In genomic region chr19:45883586-45883880, GRCh38 we compare ENCODE assay signal across 11 cellular contexts. TPM values are rescaled to one million over a fixed set of nuclear protein-coding genes. Genes with fewer than 3 reads are reported as not detected.
A peak's percentile ranks its signal among the peaks of the same experiment; 100 is the strongest.
DNase-seq lines count a peak whose midpoint lies in the region; ATAC-seq, FAIRE-seq and TF ChIP-seq lines count a peak whose summit lies in the region.
"Had no signal": no experiment of that assay in that cellular context is flagged by ENCODE, and none has a peak within 500 bp of the region (broad histone marks: within the 10 kb centered on the region; RNA-seq: fewer than 3 reads in every experiment).

No MANE protein-coding gene starts in this region.

- no peak overlapping the region for H3K9ac ChIP-seq in BLaER1
- H3K9ac ChIP-seq in Karpas-422 (ENCODE audit: low read length) = no peak overlapping the region
- H3K9ac ChIP-seq in GM12878 (ENCODE audit: control insufficient read depth, insufficient read depth, low read length) = no peak overlapping the region

- CTCF ChIA-PET in GM12878 (lab: Yijun Ruan, JAX) = interaction anchor here (2.1 to 9.1 kb wide), 3 partner anchors 20 to 145 kb away, joined by 6 to 194 read pairs (median 28); partner anchors contain the start of genes FOXA3 and SYMPK
- CTCF ChIA-PET in naive thymus-derived CD4-positive, alpha-beta T cell (lab: Charles Lee) = interaction anchor here (1.5 to 2.8 kb wide), 4 partner anchors 9 to 114 kb away, joined by 3 to 12 read pairs (median 4); no protein-coding TSS in a partner anchor

- BruUV-seq in GM12878 (replicated peaks; lab: Mats Ljungman, UMichigan) = no TSS peak

- peaks cover 0 to 4% (median 0%) of the 10 kb centered on the region in 11 donors for H3K9me3 Mint-ChIP-seq in naive thymus-derived CD4-positive, alpha-beta T cell

- peaks cover 0 to 6% (median 5%) of the 10 kb centered on the region in 5 donors for H3K36me3 Mint-ChIP-seq in naive thymus-derived CD4-positive, alpha-beta T cell

- peak overlapping the region; percentile 76 to 88 (median 82) for H3K4me3 Mint-ChIP-seq in naive thymus-derived CD4-positive, alpha-beta T cell

- H3K9me3 ChIP-seq in BLaER1 (no peaks in the 10 kb centered on the region), Karpas-422 (ENCODE audit: low read length) (no peaks in the 10 kb centered on the region), GM12878 (replicated peaks; ENCODE audit: control insufficient read depth, insufficient read depth, low read length) (no peaks in the 10 kb centered on the region)
- H3K9me3 ChIP-seq in naive thymus-derived CD4-positive, alpha-beta T cell (ENCODE audit: control insufficient read depth in 2 of 3, low read length in 3 of 3) = no peaks in the 10 kb centered on the region
- H3K9me3 ChIP-seq: prostate gland had no signal

- H3K27me3 Mint-ChIP-seq in naive thymus-derived CD4-positive, alpha-beta T cell = peaks cover 0 to 6% (median 3%) of the 10 kb centered on the region in 5 donors

- ATAC-seq in GM12878 (no peak), GM19455 (IDR thresholded peaks at IDR 0.05; ENCODE audit: unreplicated experiment) (no peak), GM19023 (IDR thresholded peaks at IDR 0.05; ENCODE audit: unreplicated experiment) (no peak)
- ATAC-seq in naive thymus-derived CD4-positive, alpha-beta T cell = no peak

- H3K79me2 ChIP-seq in Karpas-422 (ENCODE audit: low read length) = peaks cover 18% of the 10 kb centered on the region
- H3K79me2 ChIP-seq in GM12878 (ENCODE audit: control insufficient read depth, insufficient read depth, low read length) = peaks cover 10% of the 10 kb centered on the region

- POLR2A ChIA-PET in GM12878 (lab: Charles Lee) = interaction anchor here (0.5 to 9.0 kb wide), 3 partner anchors 20 to 193 kb away, joined by 3 to 178 read pairs (median 4); partner anchors contain the start of genes FOXA3 and SYMPK
- POLR2A ChIA-PET in naive thymus-derived CD4-positive, alpha-beta T cell (lab: Charles Lee) = no interaction called here

- SMC1A ChIA-PET in GM12878 (lab: Charles Lee; ENCODE audit: uncharacterized antibody, unreplicated experiment) = interaction anchor here (3.3 to 6.0 kb wide), 2 partner anchors 16 to 66 kb away, joined by 9 to 98 read pairs; partner anchors contain the start of genes FOXA3 and SYMPK

- TF ChIP-seq POLR2A in GM12878 (IDR thresholded peaks at IDR 0.05; ENCODE audit: low read depth, low read length) = no peak

- H4K20me1 ChIP-seq in BLaER1 (peaks cover 41% of the 10 kb centered on the region), Karpas-422 (ENCODE audit: insufficient read depth, low read depth, low read length) (peaks cover 21% of the 10 kb centered on the region; the same call in 1 of the 2 replicates), GM12878 (ENCODE audit: control insufficient read depth, insufficient read depth) (no peaks in the 10 kb centered on the region)

- peak overlapping the region; percentile 89 for H3K4me3 ChIP-seq in BLaER1
- no peak overlapping the region; the same call in 1 of the 2 replicates for H3K4me3 ChIP-seq in Karpas-422 (ENCODE audit: low read length)
- H3K4me3 ChIP-seq in GM12878 = 0 out of 2 replicates have a peak overlapping the region, but pooled peaks have one; percentile 49
- no peak overlapping the region for H3K4me3 ChIP-seq in naive thymus-derived CD4-positive, alpha-beta T cell (ENCODE audit: low read length)

- no peak overlapping the region for H3K27ac ChIP-seq in BLaER1
- H3K27ac ChIP-seq in Karpas-422 (ENCODE audit: low read length) = no peak overlapping the region
- no peak overlapping the region for H3K27ac ChIP-seq in GM12878 (ENCODE audit: control insufficient read depth, insufficient read depth)
- H3K27ac ChIP-seq in naive thymus-derived CD4-positive, alpha-beta T cell (ENCODE audit: low read depth, low read length) = peak overlapping the region; percentile 34

- no peak for FAIRE-seq in GM12878 (lab: Jason Lieb, UNC)
- FAIRE-seq: colon had no signal

- DNase-seq in Karpas-422 (no peak), GM12878 (ENCODE audit: low read depth, low spot score) (no peak), G401 (ENCODE audit: low spot score) (no peak), NCI-H774 (lab: John Stamatoyannopoulos, UW) (no peak)
- DNase-seq in naive thymus-derived CD4-positive, alpha-beta T cell = no peak
- DNase-seq: DMS79 treated with DMSO at 0.1 percent for 48 hours had no signal

- peaks cover 18 to 39% (median 24%) of the 10 kb centered on the region in 7 donors for H3K4me1 Mint-ChIP-seq in naive thymus-derived CD4-positive, alpha-beta T cell

- H3K4me1 ChIP-seq in BLaER1 (peaks cover 68% of the 10 kb centered on the region), Karpas-422 (ENCODE audit: low read length) (peaks cover 35% of the 10 kb centered on the region), GM12878 (ENCODE audit: control insufficient read depth, insufficient read depth, low read length) (peaks cover 26% of the 10 kb centered on the region)
- H3K4me1 ChIP-seq in naive thymus-derived CD4-positive, alpha-beta T cell (ENCODE audit: control insufficient read depth in 2 of 2, insufficient read depth in 2 of 2, low read length in 2 of 2) = peaks cover 15 to 34% of the 10 kb centered on the region in 2 donors

- no peak for TF ChIP-seq EP300 in GM12878 (IDR thresholded peaks at IDR 0.05; ENCODE audit: borderline replicate concordance in 1 of 2, control insufficient read depth in 1 of 2, low read depth in 2 of 2, low read length in 2 of 2)

- intact Hi-C loops in GM12878 (cut with micrococcal nuclease; ENCODE audit: unreplicated experiment) = loop anchor here (1.0 kb wide), 1 partner anchor 66 kb away; no protein-coding TSS in a partner anchor
- intact Hi-C loops in naive thymus-derived CD4-positive, alpha-beta T cell (cut with micrococcal nuclease) = loop anchor here (1.0 to 10.0 kb wide), 5 partner anchors 66 to 1601 kb away; partner anchors contain the start of gene KPTN (in 1 of the 2)

- H3K36me3 ChIP-seq in BLaER1 (peaks cover 14% of the 10 kb centered on the region), Karpas-422 (ENCODE audit: insufficient read depth, low read length) (no peaks in the 10 kb centered on the region; the same call in 1 of the 2 replicates), GM12878 (ENCODE audit: control insufficient read depth in 2 of 2, insufficient read depth in 2 of 2, low read length in 1 of 2) (peaks cover 0 to 1% of the 10 kb centered on the region in 2 experiments; a peak in 1 of 4 replicates)
- H3K36me3 ChIP-seq in naive thymus-derived CD4-positive, alpha-beta T cell (ENCODE audit: control insufficient read depth in 2 of 3, insufficient read depth in 3 of 3, low read length in 3 of 3) = no peaks in the 10 kb centered on the region
- H3K36me3 ChIP-seq: prostate gland had no signal

- H3K27me3 ChIP-seq in BLaER1 (no peaks in the 10 kb centered on the region), Karpas-422 (ENCODE audit: low read length) (no peaks in the 10 kb centered on the region), GM12878 (replicated peaks in 1 of 2; ENCODE audit: control insufficient read depth in 2 of 2, insufficient read depth in 2 of 2, low read length in 1 of 2) (no peaks in the 10 kb centered on the region)
- no peaks in the 10 kb centered on the region for H3K27me3 ChIP-seq in naive thymus-derived CD4-positive, alpha-beta T cell (ENCODE audit: control insufficient read depth in 2 of 2, insufficient read depth in 2 of 2, low read length in 2 of 2)

- H3K4me2 ChIP-seq in BLaER1 = peak overlapping the region; percentile 98
- H3K4me2 ChIP-seq in Karpas-422 (ENCODE audit: low read depth, low read length, poor library complexity, severe bottlenecking) = peak overlapping the region; percentile 26
- H3K4me2 ChIP-seq in GM12878 (ENCODE audit: control insufficient read depth, insufficient read depth) = 0 out of 2 replicates have a peak overlapping the region, but pooled peaks have one; percentile 2

- in situ Hi-C loops in GM12878 (cut with MboI) = no loop called here
- in situ Hi-C loops in G401 (cut with HindIII; ENCODE audit: low sequenced_read_pairs) = no loop called here

- no peaks in the 10 kb centered on the region for H3K9me2 ChIP-seq in Karpas-422 (replicated peaks; ENCODE audit: insufficient read depth, low read length)

- RAD21 ChIA-PET in GM12878 (lab: Charles Lee; ENCODE audit: unreplicated experiment) = interaction anchor here (2.6 to 7.6 kb wide), 2 partner anchors 19 to 114 kb away, joined by 9 to 159 read pairs; partner anchors contain the start of genes FOXA3, SIX5 and SYMPK

- 3% methylated on average over 5 of the region's 5 CpGs for WGBS in GM12878 (ENCODE audit: insufficient coverage, insufficient replicate concordance, low lambda C conversion rate, missing lambda C conversion rate)

- no peak overlapping the region for H2AFZ ChIP-seq in Karpas-422 (ENCODE audit: low read length)
- no peak overlapping the region for H2AFZ ChIP-seq in GM12878 (ENCODE audit: control insufficient read depth, low read depth, low read length)

- peak overlapping the region; percentile 6 to 94 (median 75) for H3K27ac Mint-ChIP-seq in naive thymus-derived CD4-positive, alpha-beta T cell

- no peak for TF ChIP-seq RAD21 in GM12878 (IDR thresholded peaks at IDR 0.05; ENCODE audit: insufficient read depth, low read depth, low read length)

- no peak for TF ChIP-seq CTCF in GM12878 (IDR thresholded peaks at IDR 0.05 in 2 of 3, conservative IDR thresholded peaks at IDR 0.05 in 1 of 3; ENCODE audit: control insufficient read depth in 2 of 3, extremely low read depth in 1 of 3, insufficient read depth in 1 of 3, low read depth in 3 of 3, low read length in 3 of 3)

RNA-seq across cellular contexts. Expression of gene IRF2BP1, which starts 2.4 kb away (rescaled TPM):
- 21.1 and 65.1 TPM in 2 replicates for total RNA-seq in Karpas-422 (2014; rRNA removed; shearing (Covaris generic); ENCODE audit: low replicate concordance)
- 15.6 and 16.9 TPM in 2 replicates for total RNA-seq in GM12878 (2013; cell fraction: nucleolus; rRNA removed)
- total RNA-seq in GM12878 (2014; rRNA removed) = 15.4 and 19.9 TPM in 2 replicates
- total RNA-seq in GM12878 (2014; rRNA removed; fragmentation: Illumina TruSeq; extraction: Trizol) = 2.1 and 3.0 TPM in 2 replicates
- total RNA-seq in GM12878 (2021) = 23.1 and 24.4 TPM in 2 replicates
- 2.0 TPM for polyA plus RNA-seq in GM12878 (2011; ENCODE audit: low read depth)
- 0.76 and 1.9 TPM in 2 replicates for polyA plus RNA-seq in GM12878 (2011; rRNA removed)
- polyA plus RNA-seq in GM12878 (2011; cell fraction: cytosol; rRNA removed) = 3.1 and 6.3 TPM in 2 replicates
- polyA plus RNA-seq in GM12878 (2011; cell fraction: nucleus; rRNA removed) = 8.8 and 10.9 TPM in 2 replicates
- polyA plus RNA-seq in GM12878 (2012) = 5.4 and 7.5 TPM in 2 replicates
- polyA plus RNA-seq in GM12878 (2014; fragmentation: Illumina TruSeq; extraction: Trizol) = 0.30 and 2.0 TPM in 2 replicates
- polyA plus RNA-seq in GM12878 (2014; fragmentation: Nextera tagmentation; extraction: Ambion mirVana) = under 1 TPM; 0.31 to 0.69 TPM
- polyA plus RNA-seq in GM12878 (2014; rRNA removed) = 12.5 and 14.5 TPM in 2 replicates
- 1 to 10 TPM; 5.8 to 7.9 TPM for polyA plus RNA-seq in GM12878 (2016; fragmentation: Nextera tagmentation; extraction: Ambion mirVana)
- polyA minus RNA-seq in GM12878 (2011; rRNA and poly(A)+ RNA removed) = 2.2 and 5.3 TPM in 2 replicates
- 5.0 and 5.5 TPM in 2 replicates for polyA minus RNA-seq in GM12878 (2011; cell fraction: cytosol; rRNA and poly(A)+ RNA removed)
- 10.6 and 15.7 TPM in 2 replicates for polyA minus RNA-seq in GM12878 (2011; cell fraction: nucleus; rRNA and poly(A)+ RNA removed)
- 10 to 100 TPM; 16.4 to 38.7 (median 26.5) TPM for total RNA-seq in naive thymus-derived CD4-positive, alpha-beta T cell
- 10 to 100 TPM in 1 of 2 donors, 1 to 10 TPM in 1; 6.2 to 11.6 TPM for polyA plus RNA-seq in naive thymus-derived CD4-positive, alpha-beta T cell
- 38.3 and 43.4 TPM in 2 replicates for total RNA-seq in G401 (2014; rRNA removed; shearing (Covaris generic))

RNA-seq across cellular contexts. Expression of gene MYPOP, which starts 18.9 kb away (rescaled TPM):
- 5.3 and 6.8 TPM in 2 replicates for total RNA-seq in Karpas-422 (2014; rRNA removed; shearing (Covaris generic); ENCODE audit: low replicate concordance)
- 4.3 and 5.0 TPM in 2 replicates for total RNA-seq in GM12878 (2013; cell fraction: nucleolus; rRNA removed)
- total RNA-seq in GM12878 (2014; rRNA removed) (1.7 and 2.1 TPM in 2 replicates), GM12878 (2014; rRNA removed; fragmentation: Illumina TruSeq; extraction: Trizol) (1.1 and 1.2 TPM in 2 replicates), GM12878 (2021) (9.4 TPM in 2 replicates)
- polyA plus RNA-seq in GM12878 (2011; ENCODE audit: low read depth) = 0.52 TPM
- polyA plus RNA-seq in GM12878 (2011; rRNA removed) (0.52 and 1.1 TPM in 2 replicates), GM12878 (2014; fragmentation: Illumina TruSeq; extraction: Trizol) (0.92 and 2.3 TPM in 2 replicates), GM12878 (2014; fragmentation: Nextera tagmentation; extraction: Ambion mirVana) (1 to 10 TPM in 1 of 2 experiments, under 1 TPM in 1; 0.47 to 1.7 TPM), GM12878 (2014; rRNA removed) (4.6 and 5.8 TPM in 2 replicates), GM12878 (2016; fragmentation: Nextera tagmentation; extraction: Ambion mirVana) (1 to 10 TPM in 1 of 2 experiments, under 1 TPM in 1; 0.70 to 1.1 TPM)
- 2.0 and 2.4 TPM in 2 replicates for polyA plus RNA-seq in GM12878 (2011; cell fraction: cytosol; rRNA removed)
- 4.4 and 5.6 TPM in 2 replicates for polyA plus RNA-seq in GM12878 (2011; cell fraction: nucleus; rRNA removed)
- 3.8 and 4.8 TPM in 2 replicates for polyA plus RNA-seq in GM12878 (2012)
- polyA minus RNA-seq in GM12878 (2011; rRNA and poly(A)+ RNA removed) = 0.44 and 0.46 TPM in 2 replicates
- polyA minus RNA-seq in GM12878 (2011; cell fraction: cytosol; rRNA and poly(A)+ RNA removed) = 1.2 TPM in 2 replicates
- polyA minus RNA-seq in GM12878 (2011; cell fraction: nucleus; rRNA and poly(A)+ RNA removed) = 1.2 and 2.5 TPM in 2 replicates
- total RNA-seq in naive thymus-derived CD4-positive, alpha-beta T cell = 10 to 100 TPM in 3 of 5 experiments, 1 to 10 TPM in 2; 7.0 to 14.5 (median 11.2) TPM
- under 1 TPM; 0.15 to 0.40 TPM for polyA plus RNA-seq in naive thymus-derived CD4-positive, alpha-beta T cell
- total RNA-seq in G401 (2014; rRNA removed; shearing (Covaris generic)) = 0.12 and 1.9 TPM in 2 replicates

RNA-seq across cellular contexts. Expression of gene FOXA3, which starts 19.4 kb away (rescaled TPM):
- 0.69 TPM in 1 of 2 replicates, not detected in the other for total RNA-seq in Karpas-422 (2014; rRNA removed; shearing (Covaris generic); ENCODE audit: low replicate concordance)
- 0.44 TPM in 1 of 2 replicates, not detected in the other for total RNA-seq in GM12878 (2013; cell fraction: nucleolus; rRNA removed)
- total RNA-seq in GM12878 (2014; rRNA removed) (0.11 TPM in 2 replicates), GM12878 (2014; rRNA removed; fragmentation: Illumina TruSeq; extraction: Trizol) (0.09 TPM in 1 of 2 replicates, not detected in the other), GM12878 (2021) (0.31 TPM in 1 of 2 replicates, not detected in the other)
- polyA plus RNA-seq in GM12878 (2011; ENCODE audit: low read depth) = not detected
- polyA plus RNA-seq in GM12878 (2011; rRNA removed) (0.65 and 0.83 TPM in 2 replicates), GM12878 (2014; fragmentation: Illumina TruSeq; extraction: Trizol) (not detected in 2 replicates), GM12878 (2014; fragmentation: Nextera tagmentation; extraction: Ambion mirVana) (under 1 TPM in 1 of 2 experiments, not detected in 1; 0.04 TPM), GM12878 (2014; rRNA removed) (0.05 TPM in 2 replicates), GM12878 (2016; fragmentation: Nextera tagmentation; extraction: Ambion mirVana) (not detected)
- 0.60 and 1.1 TPM in 2 replicates for polyA plus RNA-seq in GM12878 (2011; cell fraction: cytosol; rRNA removed)
- 0.37 and 0.78 TPM in 2 replicates for polyA plus RNA-seq in GM12878 (2011; cell fraction: nucleus; rRNA removed)
- 0.18 TPM in 1 of 2 replicates, not detected in the other for polyA plus RNA-seq in GM12878 (2012)
- polyA minus RNA-seq in GM12878 (2011; rRNA and poly(A)+ RNA removed) = 0.51 and 0.93 TPM in 2 replicates
- 0.62 TPM in 1 of 2 replicates, not detected in the other for polyA minus RNA-seq in GM12878 (2011; cell fraction: cytosol; rRNA and poly(A)+ RNA removed)
- polyA minus RNA-seq in GM12878 (2011; cell fraction: nucleus; rRNA and poly(A)+ RNA removed) = 0.67 TPM in 1 of 2 replicates, not detected in the other
- total RNA-seq in naive thymus-derived CD4-positive, alpha-beta T cell = not detected
- polyA plus RNA-seq in naive thymus-derived CD4-positive, alpha-beta T cell = not detected
- 4.5 and 5.5 TPM in 2 replicates for total RNA-seq in G401 (2014; rRNA removed; shearing (Covaris generic))

RNA-seq across cellular contexts. Expression of gene SYMPK, which starts 20.6 kb away (rescaled TPM):
- 28.3 and 75.2 TPM in 2 replicates for total RNA-seq in Karpas-422 (2014; rRNA removed; shearing (Covaris generic); ENCODE audit: low replicate concordance)
- total RNA-seq in GM12878 (2013; cell fraction: nucleolus; rRNA removed) = 125 and 148 TPM in 2 replicates
- total RNA-seq in GM12878 (2014; rRNA removed) (41.3 and 51.1 TPM in 2 replicates), GM12878 (2014; rRNA removed; fragmentation: Illumina TruSeq; extraction: Trizol) (30.3 and 33.9 TPM in 2 replicates), GM12878 (2021) (107 and 109 TPM in 2 replicates)
- 39.2 TPM for polyA plus RNA-seq in GM12878 (2011; ENCODE audit: low read depth)
- polyA plus RNA-seq in GM12878 (2011; rRNA removed) (65.6 and 105 TPM in 2 replicates), GM12878 (2014; fragmentation: Illumina TruSeq; extraction: Trizol) (46.5 and 72.4 TPM in 2 replicates), GM12878 (2014; fragmentation: Nextera tagmentation; extraction: Ambion mirVana) (under 1 TPM; 0.49 to 0.79 TPM), GM12878 (2014; rRNA removed) (88.0 and 99.6 TPM in 2 replicates), GM12878 (2016; fragmentation: Nextera tagmentation; extraction: Ambion mirVana) (10 to 100 TPM; 30.4 to 30.8 TPM)
- 89.6 and 90.4 TPM in 2 replicates for polyA plus RNA-seq in GM12878 (2011; cell fraction: cytosol; rRNA removed)
- polyA plus RNA-seq in GM12878 (2011; cell fraction: nucleus; rRNA removed) = 259 and 261 TPM in 2 replicates
- polyA plus RNA-seq in GM12878 (2012) = 59.8 and 68.6 TPM in 2 replicates
- polyA minus RNA-seq in GM12878 (2011; rRNA and poly(A)+ RNA removed) = 126 and 141 TPM in 2 replicates
- 41.4 and 56.8 TPM in 2 replicates for polyA minus RNA-seq in GM12878 (2011; cell fraction: cytosol; rRNA and poly(A)+ RNA removed)
- 34.8 and 61.6 TPM in 2 replicates for polyA minus RNA-seq in GM12878 (2011; cell fraction: nucleus; rRNA and poly(A)+ RNA removed)
- total RNA-seq in naive thymus-derived CD4-positive, alpha-beta T cell = 100 to 1,000 TPM in 1 of 5 experiments, 10 to 100 TPM in 4; 81.3 to 110 (median 96.4) TPM
- polyA plus RNA-seq in naive thymus-derived CD4-positive, alpha-beta T cell = 10 to 100 TPM in 1 of 2 donors, 1 to 10 TPM in 1; 9.9 to 22.7 TPM
- total RNA-seq in G401 (2014; rRNA removed; shearing (Covaris generic)) = 131 and 136 TPM in 2 replicates

RNA-seq across cellular contexts. Expression of gene NANOS2, which starts 31.0 kb away (rescaled TPM):
- total RNA-seq in Karpas-422 (2014; rRNA removed; shearing (Covaris generic); ENCODE audit: low replicate concordance) = not detected in 2 replicates
- not detected in 2 replicates for total RNA-seq in GM12878 (2013; cell fraction: nucleolus; rRNA removed)
- total RNA-seq in GM12878 (2014; rRNA removed) = not detected in 2 replicates
- total RNA-seq in GM12878 (2014; rRNA removed; fragmentation: Illumina TruSeq; extraction: Trizol) = not detected in 2 replicates
- not detected in 2 replicates for total RNA-seq in GM12878 (2021)
- polyA plus RNA-seq in GM12878 (2011; ENCODE audit: low read depth) = not detected
- not detected in 2 replicates for polyA plus RNA-seq in GM12878 (2011; rRNA removed)
- polyA plus RNA-seq in GM12878 (2011; cell fraction: cytosol; rRNA removed) = not detected in 2 replicates
- not detected in 2 replicates for polyA plus RNA-seq in GM12878 (2011; cell fraction: nucleus; rRNA removed)
- not detected in 2 replicates for polyA plus RNA-seq in GM12878 (2012)
- not detected in 2 replicates for polyA plus RNA-seq in GM12878 (2014; fragmentation: Illumina TruSeq; extraction: Trizol)
- polyA plus RNA-seq in GM12878 (2014; fragmentation: Nextera tagmentation; extraction: Ambion mirVana) = not detected
- polyA plus RNA-seq in GM12878 (2014; rRNA removed) = 0.04 TPM in 1 of 2 replicates, not detected in the other
- polyA plus RNA-seq in GM12878 (2016; fragmentation: Nextera tagmentation; extraction: Ambion mirVana) = not detected
- polyA minus RNA-seq in GM12878 (2011; rRNA and poly(A)+ RNA removed) = not detected in 2 replicates
- not detected in 2 replicates for polyA minus RNA-seq in GM12878 (2011; cell fraction: cytosol; rRNA and poly(A)+ RNA removed)
- polyA minus RNA-seq in GM12878 (2011; cell fraction: nucleus; rRNA and poly(A)+ RNA removed) = not detected in 2 replicates
- not detected for total RNA-seq in naive thymus-derived CD4-positive, alpha-beta T cell
- not detected for polyA plus RNA-seq in naive thymus-derived CD4-positive, alpha-beta T cell
- 0.07 TPM in 1 of 2 replicates, not detected in the other for total RNA-seq in G401 (2014; rRNA removed; shearing (Covaris generic))

Comparison
In these comparisons a context has a peak if more than half of its experiments do, and no peak if none do; other contexts are left out.
1. H3K4me2 ChIP-seq: peak in every context shown above with its lines; median percentile 98 in BLaER1; 26 in Karpas-422; 2 in GM12878.
2. H3K4me3 ChIP-seq: peak in BLaER1 (single experiment) and GM12878 (single experiment); none in Karpas-422 (single experiment) and naive thymus-derived CD4-positive, alpha-beta T cell (single experiment).